ENCODE assay signal across 8 cellular contexts in genomic region chr22:32080904-32081303, GRCh38. TPM values are rescaled to one million over a fixed set of nuclear protein-coding genes. Genes with fewer than 3 reads are reported as not detected.
DNase-seq lines count a peak whose midpoint lies in the region; ATAC-seq and TF ChIP-seq lines count a peak whose summit lies in the region.

No MANE protein-coding gene starts in this region.

- no peaks in the 10 kb centered on the region for H3F3A ChIP-seq in GM23248 (ENCODE audit: insufficient read depth)

- no peaks in the 10 kb centered on the region for H3K9me3 ChIP-seq in GM23248 (ENCODE audit: low read depth)
- H3K9me3 ChIP-seq in body of pancreas = no peaks in the 10 kb centered on the region
- H3K9me3 ChIP-seq in thyroid gland = no peaks in the 10 kb centered on the region

- ATAC-seq in body of pancreas (peak; percentile 52), GM21737 (IDR thresholded peaks at IDR 0.05; ENCODE audit: unreplicated experiment) (no peak), GM18505 (IDR thresholded peaks at IDR 0.05; ENCODE audit: unreplicated experiment) (no peak)

- no peak overlapping the region for H3K27ac ChIP-seq in GM23248
- no peak overlapping the region for H3K27ac ChIP-seq in body of pancreas
- H3K27ac ChIP-seq in thyroid gland = no peak overlapping the region

- WGBS in GM23248 (ENCODE audit: low coverage in 1 of 2, low lambda C conversion rate in 2 of 2, missing lambda C conversion rate in 2 of 2), 2 experiments = 41 to 44% methylated on average over 4 of the region's 4 CpGs
- WGBS in body of pancreas, 2 donors = 87% methylated on average over 4 of the region's 4 CpGs
- WGBS in thyroid gland, 2 donors = 89 to 96% methylated on average over 4 of the region's 4 CpGs

- H3K4me3 ChIP-seq in GM23248 (no peak overlapping the region), body of pancreas (no peak overlapping the region), thyroid gland (replicated peaks in 1 of 3) (no peak overlapping the region)

- in situ Hi-C loops in GM23248 (cut with MboI) = no loop called here

- H3K4me2 ChIP-seq in GM23248 (ENCODE audit: unreplicated experiment) = no peak overlapping the region

- TF ChIP-seq CTCF in body of pancreas (IDR thresholded peaks at IDR 0.05) (peak in 6 of 7 experiments; percentile 30 to 72 (median 58)), thyroid gland (IDR thresholded peaks at IDR 0.05) (peak; percentile 20 to 59 (median 44))

- peak; percentile 10 for DNase-seq in COLO668 (lab: John Stamatoyannopoulos, UW; ENCODE audit: unreplicated experiment)
- DNase-seq in GM23248 = peak; percentile 71
- peak; percentile 77 for DNase-seq in NCI-H69 (lab: John Stamatoyannopoulos, UW)
- DNase-seq in body of pancreas = peak in 3 of 4 donors; percentile 28 to 39 (median 29)
- peak; percentile 70 for DNase-seq in islet precursor cell
- DNase-seq in thyroid gland = peak; percentile 16

- no peak for TF ChIP-seq POLR2A in body of pancreas (IDR thresholded peaks at IDR 0.05)
- TF ChIP-seq POLR2A in thyroid gland (IDR thresholded peaks at IDR 0.05) = no peak
- TF ChIP-seq POLR2A in GM18505 (IDR thresholded peaks at IDR 0.05; ENCODE audit: borderline replicate concordance, extremely low read depth, insufficient read depth, insufficient read length) = no peak

- H3K4me1 ChIP-seq in GM23248 (ENCODE audit: insufficient read depth) = peaks cover 4% of the 10 kb centered on the region; the same call in 1 of the 2 replicates
- H3K4me1 ChIP-seq in body of pancreas = peaks cover 19% of the 10 kb centered on the region
- no peaks in the 10 kb centered on the region for H3K4me1 ChIP-seq in thyroid gland

- no peaks in the 10 kb centered on the region for H3K36me3 ChIP-seq in GM23248 (ENCODE audit: low read depth)
- H3K36me3 ChIP-seq in body of pancreas (replicated peaks in 1 of 2; ENCODE audit: insufficient read depth in 1 of 2, low read depth in 2 of 2) = no peaks in the 10 kb centered on the region
- H3K36me3 ChIP-seq in thyroid gland = no peaks in the 10 kb centered on the region

- no peak overlapping the region for H2AFZ ChIP-seq in GM23248

- intact Hi-C loops in body of pancreas (cut with DNase I) (loop anchor here (10.0 kb wide), 1 partner anchor 96 kb away; no protein-coding TSS in a partner anchor), thyroid gland (cut with DNase I) (loop anchor here (10.0 kb wide), 1 partner anchor 106 kb away; no protein-coding TSS in a partner anchor)

- H4K20me1 ChIP-seq in GM23248 (ENCODE audit: insufficient read depth) = no peaks in the 10 kb centered on the region

- no peaks in the 10 kb centered on the region for H3K79me2 ChIP-seq in GM23248 (ENCODE audit: insufficient read depth)

- no peaks in the 10 kb centered on the region for H3K9me2 ChIP-seq in GM23248 (ENCODE audit: insufficient read depth)

- no peak overlapping the region for H3K9ac ChIP-seq in GM23248

- 0 out of 2 replicates have a peak, but pooled peaks cover 11% of the 10 kb centered on the region for H3K27me3 ChIP-seq in GM23248 (replicated peaks; ENCODE audit: insufficient read depth)
- no peaks in the 10 kb centered on the region for H3K27me3 ChIP-seq in body of pancreas
- no peaks in the 10 kb centered on the region for H3K27me3 ChIP-seq in thyroid gland

RNA-seq across cellular contexts. Expression of gene SLC5A1, which starts 37.8 kb away (rescaled TPM):
- not detected in 2 replicates for total RNA-seq in GM23248 (2014; rRNA removed; shearing (Covaris generic))
- polyA plus RNA-seq in GM23248 (2016; fragmentation: Nextera tagmentation; extraction: Ambion mirVana) = not detected in 2 replicates
- total RNA-seq in body of pancreas (1 to 10 TPM in 1 of 2 donors, under 1 TPM in 1; 0.33 to 7.0 TPM), thyroid gland (not detected)

Comparison
In these comparisons a context has a peak if more than half of its experiments do, and no peak if none do; other contexts are left out.
1. DNase-seq: peak in every context shown above with its lines; median percentile 77 in NCI-H69; 71 in GM23248; 70 in islet precursor cell; 29 in body of pancreas; 16 in thyroid gland; 10 in COLO668.